In genomic region chr20:38806855-38807655, GRCh38 we compare ENCODE assay signal across 8 cellular contexts. TPM values are rescaled to one million over a fixed set of nuclear protein-coding genes. Genes with fewer than 3 reads are reported as not detected.
DNase-seq lines count a peak whose midpoint lies in the region; ATAC-seq, FAIRE-seq and TF ChIP-seq lines count a peak whose summit lies in the region.
"Had no signal": no experiment of that assay in that cellular context is flagged by ENCODE, and none has a peak within 500 bp of the region (broad histone marks: within the 10 kb centered on the region; RNA-seq: fewer than 3 reads in every experiment).

No MANE protein-coding gene starts in this region.

- intact Hi-C loops in GM12878 (cut with micrococcal nuclease; ENCODE audit: unreplicated experiment): loop anchor here (1.0 kb wide), 1 partner anchor 68 kb away; no protein-coding TSS in a partner anchor
- intact Hi-C loops in tibial artery (cut with DNase I; ENCODE audit: low total_unique reads): no loop called here

- peak overlapping the region; percentile 87 for H3K4me2 ChIP-seq in GM12878 (ENCODE audit: control insufficient read depth, insufficient read depth)

- TSS peak; percentile 79 for BruUV-seq in GM12878 (replicated peaks; lab: Mats Ljungman, UMichigan)

- H3K9ac ChIP-seq in GM12878 (ENCODE audit: control insufficient read depth, insufficient read depth, low read length) (peak overlapping the region; percentile 65), mucosa of rectum (ENCODE audit: low read depth in 1 of 2, low read length in 2 of 2) (peak overlapping the region; percentile 47 to 63)

- no peak overlapping the region for H2AFZ ChIP-seq in GM12878 (ENCODE audit: control insufficient read depth, low read depth, low read length)

- H3K27me3 ChIP-seq in Peyer's patch: peaks cover 0 to 10% of the 10 kb centered on the region in 2 donors
- no peaks in the 10 kb centered on the region for H3K27me3 ChIP-seq in GM12878 (replicated peaks in 1 of 2; ENCODE audit: control insufficient read depth in 2 of 2, insufficient read depth in 2 of 2, low read length in 1 of 2)
- peaks cover 13 to 23% of the 10 kb centered on the region in 2 donors for H3K27me3 ChIP-seq in mucosa of rectum (ENCODE audit: control insufficient read depth in 2 of 2, insufficient read depth in 2 of 2, low read length in 2 of 2)
- peaks cover 0 to 41% of the 10 kb centered on the region in 2 donors for H3K27me3 ChIP-seq in tibial artery

- peaks cover 3% of the 10 kb centered on the region; the same call in 1 of the 2 replicates for H4K20me1 ChIP-seq in GM12878 (ENCODE audit: control insufficient read depth, insufficient read depth)

- peaks cover 69% of the 10 kb centered on the region for H3K79me2 ChIP-seq in GM12878 (ENCODE audit: control insufficient read depth, insufficient read depth, low read length)

- TF ChIP-seq EP300 in GM12878 (IDR thresholded peaks at IDR 0.05; ENCODE audit: borderline replicate concordance in 1 of 2, control insufficient read depth in 1 of 2, low read depth in 2 of 2, low read length in 2 of 2): no peak

- TF ChIP-seq CTCF in GM20000 (IDR thresholded peaks at IDR 0.05; ENCODE audit: extremely low read depth, missing control alignments) (no peak), Peyer's patch (IDR thresholded peaks at IDR 0.05) (no peak), GM12878 (IDR thresholded peaks at IDR 0.05 in 2 of 3, conservative IDR thresholded peaks at IDR 0.05 in 1 of 3; ENCODE audit: control insufficient read depth in 2 of 3, extremely low read depth in 1 of 3, insufficient read depth in 1 of 3, low read depth in 3 of 3, low read length in 3 of 3) (peak in 1 of 3 experiments; percentile 32; a peak in 2 of 6 replicates), tibial artery (IDR thresholded peaks at IDR 0.05) (no peak)

- POLR2A ChIA-PET in GM12878 (lab: Charles Lee): interaction anchor here (0.7 to 6.4 kb wide), 12 partner anchors 9 to 86 kb away, joined by 3 to 76 read pairs (median 6); no protein-coding TSS in a partner anchor

- under 1% methylated on average over 32 of the region's 32 CpGs for WGBS in GM12878 (ENCODE audit: insufficient coverage, insufficient replicate concordance, low lambda C conversion rate, missing lambda C conversion rate)

- RAD21 ChIA-PET in GM12878 (lab: Charles Lee; ENCODE audit: unreplicated experiment): interaction anchor here (0.9 to 7.6 kb wide), 16 partner anchors 9 to 188 kb away, joined by 3 to 167 read pairs (median 4); no protein-coding TSS in a partner anchor

- DNase-seq in GM20000 (ENCODE audit: low spot score): peak; percentile 66
- peak in 2 of 3 donors; percentile 65 to 72 for DNase-seq in Peyer's patch
- no peak for DNase-seq in GM12878 (ENCODE audit: low read depth, low spot score)
- DNase-seq in tibial artery: no peak

- FAIRE-seq in GM12878 (lab: Jason Lieb, UNC): no peak
- FAIRE-seq: TTC549 had no signal

- H3K36me3 ChIP-seq in Peyer's patch: no peaks in the 10 kb centered on the region
- H3K36me3 ChIP-seq in GM12878 (ENCODE audit: control insufficient read depth in 2 of 2, insufficient read depth in 2 of 2, low read length in 1 of 2): peaks cover 0 to 4% of the 10 kb centered on the region in 2 experiments
- H3K36me3 ChIP-seq in mucosa of rectum (ENCODE audit: control insufficient read depth in 2 of 2, insufficient read depth in 2 of 2, low read length in 2 of 2): no peaks in the 10 kb centered on the region
- H3K36me3 ChIP-seq in tibial artery: no peaks in the 10 kb centered on the region

- no peaks in the 10 kb centered on the region for H3K9me3 ChIP-seq in Peyer's patch
- H3K9me3 ChIP-seq in GM12878 (replicated peaks; ENCODE audit: control insufficient read depth, insufficient read depth, low read length): no peaks in the 10 kb centered on the region
- H3K9me3 ChIP-seq in mucosa of rectum (ENCODE audit: control insufficient read depth in 2 of 2, low read length in 2 of 2): no peaks in the 10 kb centered on the region
- no peaks in the 10 kb centered on the region for H3K9me3 ChIP-seq in tibial artery

- H3K27ac ChIP-seq in Peyer's patch: peak overlapping the region; percentile 82 to 96 (median 88)
- peak overlapping the region; percentile 84 for H3K27ac ChIP-seq in GM12878 (ENCODE audit: control insufficient read depth, insufficient read depth)
- peak overlapping the region in 1 of 2 donors; percentile 32 for H3K27ac ChIP-seq in mucosa of rectum (ENCODE audit: low read depth in 2 of 2, low read length in 2 of 2)
- H3K27ac ChIP-seq in tibial artery: no peak overlapping the region

- CTCF ChIA-PET in GM12878 (lab: Yijun Ruan, JAX): interaction anchor here (0.6 to 6.8 kb wide), 18 partner anchors 8 to 242 kb away, joined by 3 to 91 read pairs (median 4); partner anchors contain the start of genes ACTR5 and DHX35

- ATAC-seq in GM12878: peak; percentile 37
- no peak for ATAC-seq in GM19395 (IDR thresholded peaks at IDR 0.05; ENCODE audit: unreplicated experiment)
- no peak for ATAC-seq in HG03521 (IDR thresholded peaks at IDR 0.05; ENCODE audit: unreplicated experiment)

- in situ Hi-C loops in GM12878 (cut with MboI): loop anchor here (5.0 kb wide), 1 partner anchor 65 kb away; no protein-coding TSS in a partner anchor

- TF ChIP-seq POLR2A in Peyer's patch (IDR thresholded peaks at IDR 0.05): no peak
- TF ChIP-seq POLR2A in GM12878 (IDR thresholded peaks at IDR 0.05; ENCODE audit: low read depth, low read length): no peak; the same call in 1 of the 2 replicates

- H3K4me1 ChIP-seq in Peyer's patch: peaks cover 0 to 43% (median 24%) of the 10 kb centered on the region in 4 donors
- peaks cover 46% of the 10 kb centered on the region for H3K4me1 ChIP-seq in GM12878 (ENCODE audit: control insufficient read depth, insufficient read depth, low read length)
- H3K4me1 ChIP-seq in mucosa of rectum (ENCODE audit: control insufficient read depth in 2 of 2, insufficient read depth in 2 of 2, low read length in 2 of 2): peaks cover 4 to 15% of the 10 kb centered on the region in 2 donors
- peaks cover 8 to 20% (median 19%) of the 10 kb centered on the region in 4 donors for H3K4me1 ChIP-seq in tibial artery

- TF ChIP-seq RAD21 in GM12878 (IDR thresholded peaks at IDR 0.05; ENCODE audit: insufficient read depth, low read depth, low read length): no peak

- H3K4me3 ChIP-seq in Peyer's patch (peak overlapping the region; percentile 61 to 87 (median 78)), GM12878 (peak overlapping the region; percentile 87), mucosa of rectum (ENCODE audit: low read length in 2 of 2) (peak overlapping the region; percentile 55 to 71), tibial artery (peak overlapping the region; percentile 46 to 60)

- SMC1A ChIA-PET in GM12878 (lab: Charles Lee; ENCODE audit: uncharacterized antibody, unreplicated experiment): interaction anchor here (1.2 to 11.1 kb wide), 13 partner anchors 9 to 155 kb away, joined by 3 to 187 read pairs (median 8); partner anchors contain the start of genes ACTR5 and DHX35

TF ChIP-seq in GM12878, 131 proteins besides CTCF, POLR2A, EP300 and RAD21 (continues in another document):
- no peak for TF ChIP-seq RUNX3 (IDR thresholded peaks at IDR 0.05; ENCODE audit: low read length)
- TF ChIP-seq LARP7 (IDR thresholded peaks at IDR 0.05): no peak
- no peak for TF ChIP-seq BRCA1 (IDR thresholded peaks at IDR 0.05; ENCODE audit: low read depth, low read length)
- TF ChIP-seq MEF2A (IDR thresholded peaks at IDR 0.05; ENCODE audit: insufficient read depth, low read depth, low read length): no peak
- TF ChIP-seq MTA2 (IDR thresholded peaks at IDR 0.05; ENCODE audit: low read depth): no peak

RNA-seq across cellular contexts. Expression of gene PPP1R16B, which starts 1.6 kb away (rescaled TPM):
- 10 to 100 TPM in 1 of 4 donors, 1 to 10 TPM in 3; 3.2 to 41.3 (median 7.2) TPM for total RNA-seq in Peyer's patch
- 41.2 and 47.8 TPM in 2 replicates for total RNA-seq in GM12878 (2013; cell fraction: nucleolus; rRNA removed)
- 81.0 and 83.9 TPM in 2 replicates for total RNA-seq in GM12878 (2014; rRNA removed)
- total RNA-seq in GM12878 (2014; rRNA removed; fragmentation: Illumina TruSeq; extraction: Trizol): 63.2 and 66.5 TPM in 2 replicates
- total RNA-seq in GM12878 (2021): 89.9 and 90.2 TPM in 2 replicates
- polyA plus RNA-seq in GM12878 (2011; ENCODE audit: low read depth): 42.7 TPM
- 48.4 and 66.8 TPM in 2 replicates for polyA plus RNA-seq in GM12878 (2011; rRNA removed)
- 71.6 and 82.8 TPM in 2 replicates for polyA plus RNA-seq in GM12878 (2011; cell fraction: cytosol; rRNA removed)
- polyA plus RNA-seq in GM12878 (2011; cell fraction: nucleus; rRNA removed): 64.3 and 67.1 TPM in 2 replicates
- polyA plus RNA-seq in GM12878 (2012): 56.6 and 60.9 TPM in 2 replicates
- 54.4 and 64.6 TPM in 2 replicates for polyA plus RNA-seq in GM12878 (2014; fragmentation: Illumina TruSeq; extraction: Trizol)
- polyA plus RNA-seq in GM12878 (2014; fragmentation: Nextera tagmentation; extraction: Ambion mirVana): 10 to 100 TPM; 13.4 to 14.2 TPM
- polyA plus RNA-seq in GM12878 (2014; rRNA removed): 61.4 and 61.5 TPM in 2 replicates
- polyA plus RNA-seq in GM12878 (2016; fragmentation: Nextera tagmentation; extraction: Ambion mirVana): 10 to 100 TPM; 72.2 to 77.5 TPM
- 111 and 162 TPM in 2 replicates for polyA minus RNA-seq in GM12878 (2011; rRNA and poly(A)+ RNA removed)
- 42.0 and 46.7 TPM in 2 replicates for polyA minus RNA-seq in GM12878 (2011; cell fraction: cytosol; rRNA and poly(A)+ RNA removed)
- polyA minus RNA-seq in GM12878 (2011; cell fraction: nucleus; rRNA and poly(A)+ RNA removed): 13.7 and 24.2 TPM in 2 replicates

RNA-seq across cellular contexts. Expression of gene ACTR5, which starts 58.8 kb away (rescaled TPM):
- 10 to 100 TPM in 2 of 4 donors, 1 to 10 TPM in 2; 5.1 to 32.2 (median 11.0) TPM for total RNA-seq in Peyer's patch
- total RNA-seq in GM12878 (2013; cell fraction: nucleolus; rRNA removed): 26.0 and 28.3 TPM in 2 replicates
- total RNA-seq in GM12878 (2014; rRNA removed): 8.1 and 9.4 TPM in 2 replicates
- total RNA-seq in GM12878 (2014; rRNA removed; fragmentation: Illumina TruSeq; extraction: Trizol): 6.0 and 6.2 TPM in 2 replicates
- 8.6 and 8.9 TPM in 2 replicates for total RNA-seq in GM12878 (2021)
- 3.8 TPM for polyA plus RNA-seq in GM12878 (2011; ENCODE audit: low read depth)
- 12.2 and 14.7 TPM in 2 replicates for polyA plus RNA-seq in GM12878 (2011; rRNA removed)
- polyA plus RNA-seq in GM12878 (2011; cell fraction: cytosol; rRNA removed): 11.3 and 14.7 TPM in 2 replicates
- polyA plus RNA-seq in GM12878 (2011; cell fraction: nucleus; rRNA removed): 35.6 and 39.5 TPM in 2 replicates
- 4.6 and 4.9 TPM in 2 replicates for polyA plus RNA-seq in GM12878 (2012)
- 7.0 and 7.4 TPM in 2 replicates for polyA plus RNA-seq in GM12878 (2014; fragmentation: Illumina TruSeq; extraction: Trizol)
- 1 to 10 TPM in 1 of 2 experiments, under 1 TPM in 1; 0.52 to 1.7 TPM for polyA plus RNA-seq in GM12878 (2014; fragmentation: Nextera tagmentation; extraction: Ambion mirVana)
- polyA plus RNA-seq in GM12878 (2014; rRNA removed): 10.7 and 10.9 TPM in 2 replicates
- 10 to 100 TPM in 1 of 2 experiments, 1 to 10 TPM in 1; 9.0 to 12.7 TPM for polyA plus RNA-seq in GM12878 (2016; fragmentation: Nextera tagmentation; extraction: Ambion mirVana)
- polyA minus RNA-seq in GM12878 (2011; rRNA and poly(A)+ RNA removed): 9.6 and 11.8 TPM in 2 replicates
- 4.1 and 4.4 TPM in 2 replicates for polyA minus RNA-seq in GM12878 (2011; cell fraction: cytosol; rRNA and poly(A)+ RNA removed)
- polyA minus RNA-seq in GM12878 (2011; cell fraction: nucleus; rRNA and poly(A)+ RNA removed): 11.4 and 12.9 TPM in 2 replicates

Comparison
In these comparisons a context has a peak if more than half of its experiments do, and no peak if none do; other contexts are left out.
1. DNase-seq: peak in GM20000 (single experiment) and Peyer's patch (2 of 3); none in GM12878 (single experiment) and tibial artery (0 of 2).
2. H3K27ac ChIP-seq: peak in Peyer's patch (4 of 4) and GM12878 (single experiment); none in tibial artery (0 of 2).
3. Peak in every context shown above with its lines, with median percentiles within 50 percentile points of each other: H3K4me3 ChIP-seq.